In the genomic region with DNA sequence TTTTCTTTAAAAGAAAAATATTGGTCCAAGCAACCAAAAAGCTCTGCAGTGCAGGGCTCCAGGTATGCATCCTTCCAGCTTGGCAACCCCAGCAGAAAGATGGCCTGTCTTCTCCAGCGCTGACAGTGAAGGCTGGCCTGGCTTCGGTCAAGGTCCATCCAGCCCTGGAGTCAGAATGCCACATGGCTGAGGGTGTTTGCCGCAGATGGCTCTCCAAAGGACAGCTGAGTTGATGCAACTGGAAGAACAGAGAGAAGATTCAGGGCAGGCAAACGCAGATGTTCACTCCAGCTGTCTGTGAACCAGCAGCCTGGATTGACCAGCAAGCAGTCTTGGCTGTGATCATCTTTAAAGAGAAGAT, we compare ENCODE assay signal across 22 cellular contexts. TPM values are rescaled to one million over a fixed set of nuclear protein-coding genes. Genes with fewer than 3 reads are reported as not detected.
"Had no signal": no experiment of that assay in that cellular context is flagged by ENCODE, and none has a peak within 500 bp of the region (broad histone marks: within the 10 kb centered on the region; RNA-seq: fewer than 3 reads in every experiment).

No MANE protein-coding gene starts in this region.

- ATAC-seq: left lung; mucosa of descending colon; naive thymus-derived CD4-positive, alpha-beta T cell; right cardiac atrium had no signal

- H3K4me1 Mint-ChIP-seq: memory B cell, neural progenitor cell had no signal

- H3K9me3 ChIP-seq: left lung, mucosa of descending colon, prostate gland, uterus had no signal

- H3K4me3 ChIP-seq: left lung, mucosa of descending colon, neural progenitor cell, prostate gland, uterus had no signal

- H3K27me3 ChIP-seq: left lung, neural progenitor cell, uterus had no signal

- DNase-seq: activated effector memory CD4-positive, alpha-beta T cell treated with anti-CD3 and anti-CD28 coated beads, Interleukin-2, amount 50 U/mL, for 16 hours; activated naive CD4-positive, alpha-beta T cell treated with anti-CD3 and anti-CD28 coated beads, Interleukin-2, amount 50 U/mL, for 16 hours; amniotic stem cell; foreskin melanocyte; glutamatergic neuron; hippocampal formation; islet precursor cell; mucosa of descending colon; naive thymus-derived CD4-positive, alpha-beta T cell; small intestine; stimulated activated CD4-positive, alpha-beta T cell treated with anti-CD3 and anti-CD28 coated beads, Interleukin-2, amount 100 ng/mL, for 48 hours; uterus had no signal

- H3K9me3 Mint-ChIP-seq: activated CD4-positive, alpha-beta T cell treated with anti-CD3 and anti-CD28 coated beads, Interleukin-2, amount 10 ng/mL, durations not matched to agents 7 days and 5 days; neural progenitor cell; T-helper 1 cell treated with Interleukin-12 subunit alpha and Interleukin-12 subunit beta and Interleukin-4 antibody, amounts not matched to agents 30 μg/mL and 1 μg/mL, for 36 hours had no signal

- H3K4me1 ChIP-seq: left lung, neural progenitor cell, prostate gland, uterus had no signal

- H3K9ac ChIP-seq: neural progenitor cell had no signal

- H3K27ac Mint-ChIP-seq: activated CD4-positive, alpha-beta T cell treated with anti-CD3 and anti-CD28 coated beads, Interleukin-2, amount 10 ng/mL, durations not matched to agents 7 days and 5 days; memory B cell; neural progenitor cell; T-helper 1 cell treated with Interleukin-12 subunit alpha and Interleukin-12 subunit beta and Interleukin-4 antibody, amounts not matched to agents 30 μg/mL and 1 μg/mL, for 36 hours had no signal

- H3K36me3 Mint-ChIP-seq: memory B cell, neural progenitor cell had no signal

- H3K27ac ChIP-seq: left lung, neural progenitor cell, prostate gland, uterus had no signal

- H3K4me3 Mint-ChIP-seq: activated CD4-positive, alpha-beta T cell treated with anti-CD3 and anti-CD28 coated beads, Interleukin-2, amount 10 ng/mL, durations not matched to agents 7 days and 5 days; memory B cell; naive thymus-derived CD4-positive, alpha-beta T cell; neural progenitor cell; T-helper 1 cell treated with Interleukin-12 subunit alpha and Interleukin-12 subunit beta and Interleukin-4 antibody, amounts not matched to agents 30 μg/mL and 1 μg/mL, for 36 hours had no signal

- H3K36me3 ChIP-seq: neural progenitor cell, prostate gland, uterus had no signal

RNA-seq across cellular contexts. Expression of gene MARCO, which starts 51.4 kb away (rescaled TPM):
- total RNA-seq: activated CD4-positive, alpha-beta T cell treated with anti-CD3 and anti-CD28 coated beads, Interleukin-2, amount 10 ng/mL, durations not matched to agents 7 days and 5 days; epithelial cell of proximal tubule; fibroblast of lung; osteoblast had no signal
- polyA plus RNA-seq: fibroblast of lung; naive thymus-derived CD4-positive, alpha-beta T cell had no signal
